ENCODE assay signal across 8 cellular contexts in the genomic region with DNA sequence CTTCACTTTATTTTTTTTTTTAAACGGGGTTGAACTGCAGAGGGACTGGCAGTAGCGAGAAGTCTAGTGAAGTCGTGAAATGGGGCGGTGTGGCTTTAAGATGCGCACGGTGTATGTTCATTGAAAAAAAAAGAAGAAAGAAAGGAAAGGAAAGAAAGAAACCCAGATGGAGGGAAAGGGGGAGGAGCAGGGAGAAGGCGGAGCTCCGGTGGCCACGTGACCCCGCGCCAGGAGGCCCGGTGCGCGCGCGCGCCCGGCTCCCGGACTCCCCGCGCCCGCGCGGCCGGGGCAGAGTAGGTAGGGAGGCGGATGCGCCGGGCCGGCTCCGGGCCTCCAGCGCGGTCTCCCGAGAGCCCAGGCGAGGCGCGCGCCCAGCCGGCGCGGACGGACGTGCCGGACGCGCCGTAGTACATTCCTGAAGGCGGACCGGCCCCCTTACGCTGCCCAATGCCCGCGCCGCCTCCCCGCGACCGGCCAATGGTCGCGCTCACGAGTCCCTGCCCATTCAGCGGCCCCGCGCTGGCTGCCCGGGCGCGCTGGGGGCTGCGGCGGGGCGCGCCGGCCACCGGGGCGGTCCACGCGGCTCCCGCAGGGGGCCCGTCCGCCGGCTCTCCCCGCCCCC. TPM values are rescaled to one million over a fixed set of nuclear protein-coding genes. Genes with fewer than 3 reads are reported as not detected.
A peak's percentile ranks its signal among the peaks of the same experiment; 100 is the strongest.
DNase-seq lines count a peak whose midpoint lies in the region; ATAC-seq and TF ChIP-seq lines count a peak whose summit lies in the region.

No MANE protein-coding gene starts in this region.

- H3K27me3 ChIP-seq in HUES64 (ENCODE audit: insufficient read depth, low read length) (peaks cover 48% of the 10 kb centered on the region), OCI-LY1 (ENCODE audit: insufficient read depth, low read length) (no peaks in the 10 kb centered on the region)

- H3K36me3 Mint-ChIP-seq in Calu3 (ENCODE audit: insufficient read depth, unreplicated experiment), result peaks cover 59% of the 10 kb centered on the region
- H3K36me3 Mint-ChIP-seq in activated T-cell treated with anti-CD3 and anti-CD28 coated beads, Interleukin-2, amount 50 U/mL, for 24 hours (ENCODE audit: low read depth), result peaks cover 10% of the 10 kb centered on the region

- H3K4me3 Mint-ChIP-seq in Calu3 (ENCODE audit: low read depth, unreplicated experiment), result peak overlapping the region; percentile 88
- H3K4me3 Mint-ChIP-seq in activated T-cell treated with anti-CD3 and anti-CD28 coated beads, Interleukin-2, amount 50 U/mL, for 24 hours, result peak overlapping the region; percentile 90

- H3K4me3 ChIP-seq in HUES64 (ENCODE audit: low read length), result peak overlapping the region; percentile 79
- peak overlapping the region; percentile 91 for H3K4me3 ChIP-seq in OCI-LY1 (ENCODE audit: low read depth, low read length, poor library complexity, severe bottlenecking)
- peak overlapping the region; percentile 28 for H3K4me3 ChIP-seq in mucosa of descending colon

- no peaks in the 10 kb centered on the region for H3K9me2 ChIP-seq in OCI-LY1 (ENCODE audit: low read depth, low read length)

- H4K20me1 ChIP-seq in OCI-LY1 (ENCODE audit: insufficient read depth, low read length), result no peaks in the 10 kb centered on the region

- H3K27ac ChIP-seq in HUES64 (ENCODE audit: low read depth, low read length) (peak overlapping the region; percentile 90; the same call in 1 of the 2 replicates), OCI-LY1 (ENCODE audit: low read depth, low read length, poor library complexity, severe bottlenecking) (peak overlapping the region; percentile 37), epithelial cell of prostate (peak overlapping the region; percentile 92)

- H3K9me3 ChIP-seq in HUES64 (ENCODE audit: insufficient read depth, low read depth, low read length) (no peaks in the 10 kb centered on the region), OCI-LY1 (ENCODE audit: low read length) (no peaks in the 10 kb centered on the region), mucosa of descending colon (no peaks in the 10 kb centered on the region)

- BruUV-seq in Calu3 (replicated peaks; lab: Mats Ljungman, UMichigan), result no TSS peak

- intact Hi-C loops in Calu3 (cut with micrococcal nuclease; ENCODE audit: unreplicated experiment), result no loop called here
- intact Hi-C loops in mucosa of descending colon (cut with DNase I, micrococcal nuclease), result no loop called here

- no peaks in the 10 kb centered on the region for H3K27me3 Mint-ChIP-seq in Calu3 (ENCODE audit: unreplicated experiment)
- peaks cover 21% of the 10 kb centered on the region for H3K27me3 Mint-ChIP-seq in activated T-cell treated with anti-CD3 and anti-CD28 coated beads, Interleukin-2, amount 50 U/mL, for 24 hours

- H3K9me3 Mint-ChIP-seq in Calu3 (ENCODE audit: low read depth, unreplicated experiment), result no peaks in the 10 kb centered on the region
- no peaks in the 10 kb centered on the region for H3K9me3 Mint-ChIP-seq in activated T-cell treated with anti-CD3 and anti-CD28 coated beads, Interleukin-2, amount 50 U/mL, for 24 hours

- H3K4me1 ChIP-seq in HUES64 (ENCODE audit: insufficient read depth, low read length), result peaks cover 36% of the 10 kb centered on the region
- peaks cover 31% of the 10 kb centered on the region for H3K4me1 ChIP-seq in OCI-LY1 (ENCODE audit: insufficient read depth, low read length, severe bottlenecking)
- peaks cover 8% of the 10 kb centered on the region for H3K4me1 ChIP-seq in mucosa of descending colon (ENCODE audit: low read depth)

- H3K9ac ChIP-seq in HUES64 (ENCODE audit: low read depth, low read length), result peak overlapping the region; percentile 64
- H3K9ac ChIP-seq in OCI-LY1 (ENCODE audit: low read length), result peak overlapping the region; percentile 97

- peak; percentile 91 for DNase-seq in Calu3
- DNase-seq in activated T-cell treated with anti-CD3 and anti-CD28 coated beads, Interleukin-2, amount 50 U/mL, for 24 hours, result peak; percentile 90
- DNase-seq in epithelial cell of prostate (ENCODE audit: low read depth, low spot score), result peak; percentile 81
- peak; percentile 93 to 94 (median 94) for DNase-seq in mucosa of descending colon
- DNase-seq in stimulated activated CD8-positive, alpha-beta memory T cell treated with anti-CD3 and anti-CD28 coated beads, Interleukin-2, amount 100 ng/mL, for 48 hours (ENCODE audit: low read depth in 2 of 2), result peak; percentile 73 to 75

- H3K36me3 ChIP-seq in HUES64 (ENCODE audit: insufficient read depth, low read length), result no peaks in the 10 kb centered on the region
- H3K36me3 ChIP-seq in OCI-LY1 (ENCODE audit: insufficient read depth, low read length), result peaks cover 5% of the 10 kb centered on the region
- no peaks in the 10 kb centered on the region for H3K36me3 ChIP-seq in mucosa of descending colon (ENCODE audit: low read depth)

- H3K4me1 Mint-ChIP-seq in Calu3 (ENCODE audit: low read depth, unreplicated experiment), result peaks cover 9% of the 10 kb centered on the region
- peaks cover 52% of the 10 kb centered on the region for H3K4me1 Mint-ChIP-seq in activated T-cell treated with anti-CD3 and anti-CD28 coated beads, Interleukin-2, amount 50 U/mL, for 24 hours (ENCODE audit: low read depth)

- CTCF ChIA-PET in Calu3 (lab: Charles Lee), result interaction anchor here (0.6 kb wide), 1 partner anchor 246 kb away, joined by 6 read pairs; no protein-coding TSS in a partner anchor

- H3F3A ChIP-seq in OCI-LY1 (ENCODE audit: insufficient read depth, low read length), result no peaks in the 10 kb centered on the region

- peak overlapping the region; percentile 9 for H3K27ac Mint-ChIP-seq in Calu3 (ENCODE audit: unreplicated experiment)
- peak overlapping the region; percentile 89 for H3K27ac Mint-ChIP-seq in activated T-cell treated with anti-CD3 and anti-CD28 coated beads, Interleukin-2, amount 50 U/mL, for 24 hours

- TF ChIP-seq CTCF in Calu3 (IDR thresholded peaks at IDR 0.05; ENCODE audit: unreplicated experiment), result no peak
- TF ChIP-seq CTCF in OCI-LY1 (IDR thresholded peaks at IDR 0.05; ENCODE audit: low read length), result no peak
- no peak for TF ChIP-seq CTCF in mucosa of descending colon (IDR thresholded peaks at IDR 0.05)

- H2AFZ ChIP-seq in OCI-LY1 (ENCODE audit: low read length), result no peak overlapping the region

- ATAC-seq in GM21423 (IDR thresholded peaks at IDR 0.05; ENCODE audit: unreplicated experiment), result peak; percentile 42
- ATAC-seq in mucosa of descending colon, result peak; percentile 80

- H3K79me2 ChIP-seq in OCI-LY1 (ENCODE audit: insufficient read depth, low read length), result peaks cover 9% of the 10 kb centered on the region; the same call in 1 of the 2 replicates

- under 1% methylated on average over 78 of the region's 78 CpGs for WGBS in HUES64

- H3K4me2 ChIP-seq in OCI-LY1 (ENCODE audit: low read length), result peak overlapping the region; percentile 79

RNA-seq across cellular contexts. Expression of a gene that starts 6.0 kb away (rescaled TPM):
- total RNA-seq in Calu3 (2022) (7.6 and 9.5 TPM in 2 replicates), mucosa of descending colon (10 to 100 TPM; 11.9 to 38.1 (median 32.1) TPM)
- 13.8 TPM for polyA plus RNA-seq in HUES64 (2013, experiment 1 of 2)
- 13.1 TPM for polyA plus RNA-seq in HUES64 (2013, experiment 2 of 2)

Comparison
In these comparisons a context has a peak if more than half of its experiments do, and no peak if none do; other contexts are left out.
1. Peak in every context shown above with its lines: DNase-seq, ATAC-seq, H3K4me3 ChIP-seq and H3K27ac ChIP-seq.
2. H3K27ac ChIP-seq: peak in every context shown above with its lines; median percentile 92 in epithelial cell of prostate; 90 in HUES64; 37 in OCI-LY1.
3. H3K4me3 ChIP-seq: peak in every context shown above with its lines; median percentile 91 in OCI-LY1; 79 in HUES64; 28 in mucosa of descending colon.